28 cellular contexts compared by ENCODE assay signal in genomic region chr3:197040679-197041078, GRCh38.
"Had no signal": no experiment of that assay in that cellular context is flagged by ENCODE, and none has a peak within 500 bp of the region (broad histone marks: within the 10 kb centered on the region; RNA-seq: fewer than 3 reads in every experiment).

No MANE protein-coding gene starts in this region.

- DNase-seq: activated CD4-positive, alpha-beta memory T cell treated with anti-CD3 and anti-CD28 coated beads for 36 hours; activated CD4-positive, alpha-beta T cell treated with anti-CD3 and anti-CD28 coated beads for 36 hours; activated CD4-positive, alpha-beta T cell treated with anti-CD3 and anti-CD28 coated beads, Interleukin-2, amount 10 ng/mL, durations not matched to agents 24 days and 14 days; activated CD4-positive, CD25-positive, alpha-beta regulatory T cell; activated CD4-positive, CD25-positive, alpha-beta regulatory T cell treated with anti-CD3 and anti-CD28 coated beads, Interleukin-2, amount 50 U/mL, for 72 hours; activated CD8-positive, alpha-beta memory T cell treated with anti-CD3 and anti-CD28 coated beads, Interleukin-2, amount 10 ng/mL, durations not matched to agents 7 days and 5 days; activated CD8-positive, alpha-beta memory T cell treated with anti-CD3 and anti-CD28 coated beads, Interleukin-2, amount 50 U/mL, for 4 hours; activated CD8-positive, alpha-beta T cell treated with anti-CD3 and anti-CD28 coated beads, Interleukin-2, amount 10 ng/mL, durations not matched to agents 7 days and 5 days; activated effector memory CD4-positive, alpha-beta T cell treated with anti-CD3 and anti-CD28 coated beads, Interleukin-2, amount 50 U/mL, for 16 hours; activated naive CD4-positive, alpha-beta T cell treated with anti-CD3 and anti-CD28 coated beads for 36 hours; activated naive CD8-positive, alpha-beta T cell treated with anti-CD3 and anti-CD28 coated beads for 36 hours; activated naive CD8-positive, alpha-beta T cell treated with anti-CD3 and anti-CD28 coated beads, Interleukin-2, amount 50 U/mL, for 24 hours; activated T-cell treated with anti-CD3 and anti-CD28 coated beads, Interleukin-2, amount 50 U/mL, for 1 hour; activated T-cell treated with anti-CD3 and anti-CD28 coated beads, Interleukin-2, amount 50 U/mL, for 48 hours; adrenal gland; amygdala; aorta; body of pancreas; central memory CD4-positive, alpha-beta T cell; cerebellar nuclear complex; colonic mucosa; dorsolateral prefrontal cortex; effector memory CD4-positive, alpha-beta T cell; endodermal cell; foreskin fibroblast; T-helper 2 cell had no signal

- H3K27ac ChIP-seq: adrenal gland, body of pancreas, colonic mucosa had no signal

- ATAC-seq: activated CD4-positive, alpha-beta T cell treated with anti-CD3 and anti-CD28 coated beads for 36 hours; activated CD8-positive, alpha-beta memory T cell treated with anti-CD3 and anti-CD28 coated beads, Interleukin-2, amount 10 ng/mL, durations not matched to agents 7 days and 5 days; activated CD8-positive, alpha-beta T cell treated with anti-CD3 and anti-CD28 coated beads, Interleukin-2, amount 10 ng/mL, durations not matched to agents 7 days and 5 days; activated naive CD8-positive, alpha-beta T cell treated with anti-CD3 and anti-CD28 coated beads, Interleukin-2, amount 50 U/mL, for 24 hours; body of pancreas; esophagus mucosa had no signal

- H3K4me3 ChIP-seq: adrenal gland, body of pancreas, colonic mucosa, dorsolateral prefrontal cortex had no signal

- H3K4me1 ChIP-seq: adrenal gland, body of pancreas, colonic mucosa had no signal

- H3K27me3 ChIP-seq: adrenal gland, body of pancreas, colonic mucosa, dorsolateral prefrontal cortex had no signal

- H3K36me3 ChIP-seq: colonic mucosa had no signal

- FAIRE-seq: frontal cortex had no signal

- H3K9me3 ChIP-seq: adrenal gland, body of pancreas, colonic mucosa had no signal
